Comparison of ENCODE assay signal across 8 cellular contexts in the genomic region with DNA sequence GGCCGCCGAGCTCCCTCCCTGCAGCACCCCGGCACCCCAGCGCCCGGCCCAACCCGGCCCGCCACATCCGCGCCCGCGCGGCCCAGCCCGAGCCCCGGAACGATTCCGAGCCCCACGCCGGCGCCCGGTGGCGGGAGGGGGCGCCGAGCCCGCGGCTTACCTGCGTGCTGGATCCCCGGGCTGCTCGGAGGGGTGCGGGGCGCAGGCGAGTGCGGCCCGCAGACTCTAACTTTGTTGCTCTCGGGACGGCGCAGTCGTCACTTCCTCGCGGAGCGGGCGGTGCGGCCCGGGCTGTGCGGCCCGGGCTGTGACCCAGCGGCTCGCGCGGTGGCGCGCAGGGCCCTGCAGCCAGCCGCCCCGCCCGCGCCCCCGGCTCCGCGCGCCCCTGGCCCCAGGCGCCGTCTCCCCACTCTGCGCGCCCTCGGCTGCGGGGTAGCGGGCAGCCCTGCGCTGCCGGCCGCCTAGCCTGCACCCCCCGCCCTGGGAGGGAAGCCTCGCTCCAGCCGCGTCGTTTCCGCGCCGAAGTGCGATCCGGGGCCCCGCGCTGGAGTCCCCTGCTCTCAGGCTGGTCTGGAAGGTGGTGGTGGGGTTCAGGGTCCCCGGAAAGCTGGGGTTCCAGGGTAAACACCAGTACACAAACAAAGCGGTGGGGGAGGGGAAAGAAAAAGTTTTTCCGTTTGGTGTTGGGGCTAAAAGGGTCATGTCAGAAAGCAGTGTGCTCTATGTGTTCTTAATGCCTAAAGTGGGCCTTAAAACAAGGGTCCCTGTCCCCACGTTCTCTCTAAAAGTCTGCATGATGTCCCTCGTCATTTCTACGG.
DNase-seq lines count a peak whose midpoint lies in the region; ATAC-seq and TF ChIP-seq lines count a peak whose summit lies in the region.

No MANE protein-coding gene starts in this region.

- TF ChIP-seq CTCF in endothelial cell (IDR thresholded peaks at IDR 0.05; ENCODE audit: unreplicated experiment): no peak

- TF ChIP-seq POLR2A in GM19099 (IDR thresholded peaks at IDR 0.05; ENCODE audit: extremely low read depth, insufficient read length, low read depth): peak; percentile 61

- H3K4me1 ChIP-seq in mononuclear cell (ENCODE audit: insufficient read depth, low read length): peaks cover 47% of the 10 kb centered on the region

- CTCF ChIA-PET in activated CD8-positive, alpha-beta T cell treated with anti-CD3 and anti-CD28 coated beads, Interleukin-2, amount 10 ng/mL, durations not matched to agents 7 days and 5 days (lab: Charles Lee): interaction anchor here (0.6 to 4.9 kb wide), 16 partner anchors 10 to 81 kb away, joined by 3 to 54 read pairs (median 6); a partner anchor contains a TSS

- H3K9me3 Mint-ChIP-seq in activated CD8-positive, alpha-beta T cell treated with anti-CD3 and anti-CD28 coated beads, Interleukin-2, amount 10 ng/mL, durations not matched to agents 7 days and 5 days (ENCODE audit: insufficient read depth): no peaks in the 10 kb centered on the region
- H3K9me3 Mint-ChIP-seq in endothelial cell (ENCODE audit: unreplicated experiment): no peaks in the 10 kb centered on the region
- H3K9me3 Mint-ChIP-seq in stimulated activated naive CD8-positive, alpha-beta T cell treated with anti-CD3 and anti-CD28 coated beads, Interleukin-15, Interleukin-2, amounts not matched to agents 100 ng/mL and 50 ng/mL, for 24 hours: no peaks in the 10 kb centered on the region

- H3K36me3 Mint-ChIP-seq in activated CD8-positive, alpha-beta T cell treated with anti-CD3 and anti-CD28 coated beads, Interleukin-2, amount 10 ng/mL, durations not matched to agents 7 days and 5 days (ENCODE audit: low read depth): peaks cover 23% of the 10 kb centered on the region
- peaks cover 7% of the 10 kb centered on the region for H3K36me3 Mint-ChIP-seq in endothelial cell (ENCODE audit: low read depth, unreplicated experiment)
- peaks cover 5% of the 10 kb centered on the region for H3K36me3 Mint-ChIP-seq in stimulated activated naive CD8-positive, alpha-beta T cell treated with anti-CD3 and anti-CD28 coated beads, Interleukin-15, Interleukin-2, amounts not matched to agents 100 ng/mL and 50 ng/mL, for 24 hours (ENCODE audit: low read depth)

- H3K27ac Mint-ChIP-seq in activated CD8-positive, alpha-beta T cell treated with anti-CD3 and anti-CD28 coated beads, Interleukin-2, amount 10 ng/mL, durations not matched to agents 7 days and 5 days: peak overlapping the region; percentile 99
- peak overlapping the region; percentile 96 for H3K27ac Mint-ChIP-seq in endothelial cell (ENCODE audit: unreplicated experiment)
- peak overlapping the region; percentile 100 for H3K27ac Mint-ChIP-seq in stimulated activated naive CD8-positive, alpha-beta T cell treated with anti-CD3 and anti-CD28 coated beads, Interleukin-15, Interleukin-2, amounts not matched to agents 100 ng/mL and 50 ng/mL, for 24 hours

- DNase-seq in AG20443 (ENCODE audit: low spot score) (peak; percentile 62), endothelial cell (ENCODE audit: low spot score) (peak; percentile 61), NCI-H1092 treated with DMSO at 0.1 percent for 48 hours (lab: John Stamatoyannopoulos, UW) (no peak)
- DNase-seq in activated CD8-positive, alpha-beta T cell treated with anti-CD3 and anti-CD28 coated beads, Interleukin-2, amount 10 ng/mL, durations not matched to agents 7 days and 5 days: peak; percentile 68

- peaks cover 57% of the 10 kb centered on the region for H3K4me1 Mint-ChIP-seq in activated CD8-positive, alpha-beta T cell treated with anti-CD3 and anti-CD28 coated beads, Interleukin-2, amount 10 ng/mL, durations not matched to agents 7 days and 5 days (ENCODE audit: low read depth)
- peaks cover 46% of the 10 kb centered on the region for H3K4me1 Mint-ChIP-seq in endothelial cell (ENCODE audit: unreplicated experiment)
- peaks cover 62% of the 10 kb centered on the region for H3K4me1 Mint-ChIP-seq in stimulated activated naive CD8-positive, alpha-beta T cell treated with anti-CD3 and anti-CD28 coated beads, Interleukin-15, Interleukin-2, amounts not matched to agents 100 ng/mL and 50 ng/mL, for 24 hours (ENCODE audit: low read depth)

- POLR2A ChIA-PET in activated CD8-positive, alpha-beta T cell treated with anti-CD3 and anti-CD28 coated beads, Interleukin-2, amount 10 ng/mL, durations not matched to agents 7 days and 5 days (lab: Charles Lee): interaction anchor here (0.6 to 7.7 kb wide), 20 partner anchors 9 to 729 kb away, joined by 3 to 177 read pairs (median 5); a partner anchor contains a TSS

- H3K4me3 ChIP-seq in mononuclear cell (ENCODE audit: low read length): peak overlapping the region; percentile 63

- peak overlapping the region; percentile 93 for H3K27ac ChIP-seq in KOPT-K1 (ENCODE audit: low read depth, low read length, poor library complexity, severe bottlenecking)

- H3K4me3 Mint-ChIP-seq in activated CD8-positive, alpha-beta T cell treated with anti-CD3 and anti-CD28 coated beads, Interleukin-2, amount 10 ng/mL, durations not matched to agents 7 days and 5 days: peak overlapping the region; percentile 95
- H3K4me3 Mint-ChIP-seq in endothelial cell (ENCODE audit: unreplicated experiment): peak overlapping the region; percentile 96
- peak overlapping the region; percentile 96 for H3K4me3 Mint-ChIP-seq in stimulated activated naive CD8-positive, alpha-beta T cell treated with anti-CD3 and anti-CD28 coated beads, Interleukin-15, Interleukin-2, amounts not matched to agents 100 ng/mL and 50 ng/mL, for 24 hours

- no peaks in the 10 kb centered on the region for H3K27me3 Mint-ChIP-seq in activated CD8-positive, alpha-beta T cell treated with anti-CD3 and anti-CD28 coated beads, Interleukin-2, amount 10 ng/mL, durations not matched to agents 7 days and 5 days (ENCODE audit: low read depth)
- peaks cover 13% of the 10 kb centered on the region for H3K27me3 Mint-ChIP-seq in endothelial cell (ENCODE audit: unreplicated experiment)
- H3K27me3 Mint-ChIP-seq in stimulated activated naive CD8-positive, alpha-beta T cell treated with anti-CD3 and anti-CD28 coated beads, Interleukin-15, Interleukin-2, amounts not matched to agents 100 ng/mL and 50 ng/mL, for 24 hours: no peaks in the 10 kb centered on the region

- peak; percentile 72 for ATAC-seq in activated CD8-positive, alpha-beta T cell treated with anti-CD3 and anti-CD28 coated beads, Interleukin-2, amount 10 ng/mL, durations not matched to agents 7 days and 5 days

- H3K27me3 ChIP-seq in mononuclear cell (ENCODE audit: insufficient read depth, low read length): no peaks in the 10 kb centered on the region

- no peaks in the 10 kb centered on the region for H3K9me3 ChIP-seq in KOPT-K1 (ENCODE audit: insufficient read depth, low read length, poor library complexity, severe bottlenecking)
- H3K9me3 ChIP-seq in mononuclear cell (ENCODE audit: low read depth, low read length): no peaks in the 10 kb centered on the region

- H3K36me3 ChIP-seq in KOPT-K1 (ENCODE audit: insufficient read depth, low read length): no peaks in the 10 kb centered on the region
